In the genomic region with DNA sequence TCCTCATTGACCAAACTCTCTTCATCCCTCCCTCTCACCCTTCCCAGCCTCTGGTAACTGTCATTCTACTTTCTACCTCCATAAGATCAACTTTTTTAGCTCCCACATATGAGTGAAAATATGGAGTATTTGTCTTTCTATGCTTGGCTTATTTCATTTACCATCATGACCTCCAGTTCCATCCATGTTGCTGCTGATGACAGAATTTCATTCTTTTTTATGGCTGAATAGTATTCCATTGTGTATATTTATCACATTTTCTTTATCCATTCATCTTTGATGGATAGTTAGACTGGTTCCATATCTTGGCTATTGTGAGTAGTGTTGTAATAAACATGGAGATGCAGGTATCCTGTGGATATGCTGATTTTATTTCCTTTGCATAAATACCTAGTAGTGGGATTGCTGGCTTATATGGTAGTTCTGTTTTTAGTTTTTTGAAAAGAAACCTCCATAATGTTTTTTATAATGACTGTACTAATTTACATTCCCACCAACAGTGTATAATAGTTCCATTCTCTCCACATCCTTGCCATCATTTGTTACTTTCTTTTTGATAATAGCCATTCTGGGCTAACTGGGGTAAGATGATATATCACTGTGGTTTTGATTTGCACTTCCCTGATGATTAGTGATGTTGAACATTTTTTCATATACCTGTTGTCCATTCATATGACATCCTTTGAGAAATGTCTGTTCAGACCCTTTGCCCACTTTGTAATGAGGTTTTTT, we compare ENCODE assay signal across 18 cellular contexts. TPM values are rescaled to one million over a fixed set of nuclear protein-coding genes. Genes with fewer than 3 reads are reported as not detected.
A peak's percentile ranks its signal among the peaks of the same experiment; 100 is the strongest.
DNase-seq lines count a peak whose midpoint lies in the region; ATAC-seq, FAIRE-seq and TF ChIP-seq lines count a peak whose summit lies in the region.
"Had no signal": no experiment of that assay in that cellular context is flagged by ENCODE, and none has a peak within 500 bp of the region (broad histone marks: within the 10 kb centered on the region; RNA-seq: fewer than 3 reads in every experiment).

No MANE protein-coding gene starts in this region.

- H3K4me3 Mint-ChIP-seq in activated T-cell treated with anti-CD3 and anti-CD28 coated beads, Interleukin-2, amount 50 U/mL, for 72 hours = no peak overlapping the region
- H3K4me3 Mint-ChIP-seq in endothelial cell (ENCODE audit: unreplicated experiment) = peak overlapping the region; percentile 19
- H3K4me3 Mint-ChIP-seq: B cell; CD8-positive, alpha-beta T cell; H9; IgD-negative memory B cell had no signal

- DNase-seq in activated T-cell treated with anti-CD3 and anti-CD28 coated beads, Interleukin-2, amount 50 U/mL, for 72 hours = no peak
- DNase-seq in activated T-cell treated with anti-CD3 and anti-CD28 coated beads for 4 hours = no peak
- no peak for DNase-seq in D721Med (ENCODE audit: insufficient read length, low spot score)
- DNase-seq in endothelial cell (ENCODE audit: low spot score) = no peak
- no peak for DNase-seq in NCI-H446 (lab: John Stamatoyannopoulos, UW)
- no peak for DNase-seq in DMS 273 treated with DMSO at 0.1 percent for 48 hours (lab: John Stamatoyannopoulos, UW)
- DNase-seq: Calu3; CD8-positive, alpha-beta T cell; GOT3; H9 had no signal

- peak; percentile 64 for FAIRE-seq in D721Med (lab: Jason Lieb, UNC)
- FAIRE-seq: G401.6, GM12892, GM18507, HepG2 had no signal

- no peak for ATAC-seq in activated T-cell treated with anti-CD3 and anti-CD28 coated beads, Interleukin-2, amount 50 U/mL, for 72 hours (replicated peaks in 1 of 2)
- ATAC-seq: CD8-positive, alpha-beta T cell; HepG2 had no signal

- no peak overlapping the region for H3K27ac ChIP-seq in HEK293 (ENCODE audit: extremely low read depth, low read depth, low read length)
- H3K27ac ChIP-seq: BLaER1 treated with 17β-estradiol and CSF1 and Interleukin-3, amounts not matched to agents 10 nM and 100 nM had no signal

- CTCF ChIA-PET in HEK293 (lab: Yijun Ruan, JAX) = interaction anchor here (0.7 kb wide), 1 partner anchor 20 kb away, joined by 3 read pairs; no protein-coding TSS in a partner anchor

- POLR2A ChIA-PET in HEK293 (lab: Yijun Ruan, JAX) = interaction anchor here (0.6 kb wide), 1 partner anchor 672 kb away, joined by 3 read pairs; no protein-coding TSS in a partner anchor

- H3K4me3 ChIP-seq in HEK293 (ENCODE audit: low read depth, low read length) = no peak overlapping the region
- H3K4me3 ChIP-seq: BLaER1 treated with 17β-estradiol and CSF1 and Interleukin-3, amounts not matched to agents 10 nM and 100 nM had no signal

- peaks cover 6 to 32% of the 10 kb centered on the region in 2 donors for H3K36me3 Mint-ChIP-seq in activated T-cell treated with anti-CD3 and anti-CD28 coated beads, Interleukin-2, amount 50 U/mL, for 72 hours (ENCODE audit: insufficient read depth in 2 of 2)
- peaks cover 27% of the 10 kb centered on the region for H3K36me3 Mint-ChIP-seq in endothelial cell (ENCODE audit: low read depth, unreplicated experiment)

- H3K4me1 Mint-ChIP-seq in activated T-cell treated with anti-CD3 and anti-CD28 coated beads, Interleukin-2, amount 50 U/mL, for 72 hours (ENCODE audit: low read depth) = peaks cover 10% of the 10 kb centered on the region
- peaks cover 5% of the 10 kb centered on the region for H3K4me1 Mint-ChIP-seq in endothelial cell (ENCODE audit: unreplicated experiment)
- H3K4me1 Mint-ChIP-seq: B cell, H9 had no signal

- H3K4me1 ChIP-seq in HEK293 (ENCODE audit: control insufficient read depth, insufficient read depth, low read length) = no peaks in the 10 kb centered on the region

- no peaks in the 10 kb centered on the region for H3K9me3 ChIP-seq in HEK293 (ENCODE audit: control insufficient read depth, insufficient read depth, low read depth, low read length)

- no peaks in the 10 kb centered on the region for H3K27me3 Mint-ChIP-seq in activated T-cell treated with anti-CD3 and anti-CD28 coated beads, Interleukin-2, amount 50 U/mL, for 72 hours (ENCODE audit: low read depth)
- peaks cover 4% of the 10 kb centered on the region for H3K27me3 Mint-ChIP-seq in endothelial cell (ENCODE audit: unreplicated experiment)
- H3K27me3 Mint-ChIP-seq: B cell, IgD-negative memory B cell had no signal

- no peak for TF ChIP-seq CTCF in D721Med (IDR thresholded peaks at IDR 0.05; ENCODE audit: insufficient read depth, missing control alignments)
- no peak for TF ChIP-seq CTCF in HEK293 (tag by site-specific recombination; IDR thresholded peaks at IDR 0.05)
- TF ChIP-seq CTCF in endothelial cell (IDR thresholded peaks at IDR 0.05; ENCODE audit: unreplicated experiment) = no peak

- H3K27ac Mint-ChIP-seq in activated T-cell treated with anti-CD3 and anti-CD28 coated beads, Interleukin-2, amount 50 U/mL, for 72 hours = peak overlapping the region; percentile 69
- H3K27ac Mint-ChIP-seq in endothelial cell (ENCODE audit: unreplicated experiment) = no peak overlapping the region
- H3K27ac Mint-ChIP-seq: B cell; CD8-positive, alpha-beta T cell; H9; IgD-negative memory B cell had no signal

- H3K9me3 Mint-ChIP-seq in activated T-cell treated with anti-CD3 and anti-CD28 coated beads, Interleukin-2, amount 50 U/mL, for 72 hours = peaks cover 0 to 4% of the 10 kb centered on the region in 2 donors
- no peaks in the 10 kb centered on the region for H3K9me3 Mint-ChIP-seq in endothelial cell (ENCODE audit: unreplicated experiment)
- H3K9me3 Mint-ChIP-seq: H9 had no signal

- H3K36me3 ChIP-seq in HEK293 (ENCODE audit: control insufficient read depth in 2 of 2, insufficient read depth in 1 of 2, low read length in 2 of 2) = peaks cover 28 to 65% of the 10 kb centered on the region in 2 experiments

TF ChIP-seq in HEK293, 187 proteins besides CTCF, POLR2A, EP300 and RAD21:
- TF ChIP-seq ZNF214 (tag by site-specific recombination; IDR thresholded peaks at IDR 0.05; ENCODE audit: borderline replicate concordance) (no peak), ZNF132 (tag by site-specific recombination; IDR thresholded peaks at IDR 0.05; ENCODE audit: borderline replicate concordance) (no peak), ZNF146 (tag by site-specific recombination; IDR thresholded peaks at IDR 0.05) (peak; percentile 94), YY2 (tag by site-specific recombination; IDR thresholded peaks at IDR 0.05) (no peak), RBAK (tag by site-specific recombination; IDR thresholded peaks at IDR 0.05) (no peak), MYNN (tag by site-specific recombination; IDR thresholded peaks at IDR 0.05; ENCODE audit: borderline replicate concordance) (no peak), ZNF548 (tag by site-specific recombination; IDR thresholded peaks at IDR 0.05) (no peak)

RNA-seq across cellular contexts. Expression of a gene that starts 35.7 kb away (rescaled TPM):
- total RNA-seq in activated T-cell treated with anti-CD3 and anti-CD28 coated beads, Interleukin-2, amount 50 U/mL, for 72 hours = 10 to 100 TPM; 49.5 to 52.1 TPM
- 60.3 TPM for total RNA-seq in endothelial cell (ENCODE audit: unreplicated experiment)

RNA-seq across cellular contexts. Expression of a gene that starts 40.1 kb away (rescaled TPM):
- total RNA-seq in activated T-cell treated with anti-CD3 and anti-CD28 coated beads, Interleukin-2, amount 50 U/mL, for 72 hours = 10 to 100 TPM; 28.7 to 34.2 TPM
- total RNA-seq in endothelial cell (ENCODE audit: unreplicated experiment) = 17.5 TPM
